ENCODE assay signal across 8 cellular contexts in the genomic region with DNA sequence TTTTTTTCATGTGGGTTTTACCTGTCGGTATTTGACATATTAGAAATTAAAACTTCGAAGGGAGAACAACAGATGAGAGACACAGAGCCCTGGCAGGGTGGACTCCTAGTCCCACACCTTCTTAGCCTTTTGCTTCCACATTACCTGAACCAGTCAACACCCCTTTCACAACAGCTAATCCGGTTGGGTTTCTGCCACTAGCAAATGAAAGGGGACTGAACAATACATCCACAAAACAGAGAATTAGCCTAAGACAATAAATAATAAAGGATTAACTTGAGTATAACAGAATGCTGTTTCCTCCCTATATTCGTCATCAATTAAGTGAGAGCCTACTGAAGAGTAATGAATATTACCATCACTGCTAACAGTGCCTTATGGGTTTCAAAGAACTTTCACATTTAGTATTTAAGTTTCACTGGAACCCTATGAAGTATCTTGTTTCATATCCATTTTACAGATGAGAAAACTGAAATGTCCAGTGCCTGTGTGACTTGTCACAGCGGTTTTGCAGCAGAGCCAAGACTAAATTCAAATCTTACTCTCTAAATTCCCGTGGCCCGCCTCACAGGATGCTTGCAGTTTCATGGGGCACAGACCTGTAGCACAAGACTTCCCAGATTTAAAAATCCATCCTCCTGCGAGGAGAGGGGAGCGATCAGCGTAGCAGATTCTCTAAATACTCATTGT. TPM values are rescaled to one million over a fixed set of nuclear protein-coding genes. Genes with fewer than 3 reads are reported as not detected.
DNase-seq lines count a peak whose midpoint lies in the region; ATAC-seq and TF ChIP-seq lines count a peak whose summit lies in the region.

No MANE protein-coding gene starts in this region.

- H3K4me1 ChIP-seq in sigmoid colon, result peaks cover 0 to 27% (median 10%) of the 10 kb centered on the region in 4 donors

- DNase-seq in RWPE1 (ENCODE audit: low spot score) (no peak), sigmoid colon (no peak), HuH-7.5 (ENCODE audit: low spot score) (no peak), AG08396 (ENCODE audit: low spot score) (no peak)
- no peak for DNase-seq in effector CD8-positive, alpha-beta T cell (lab: John Stamatoyannopoulos, UW)

- TF ChIP-seq CTCF in RWPE1 (conservative IDR thresholded peaks at IDR 0.05; ENCODE audit: low read depth), result no peak
- TF ChIP-seq CTCF in sigmoid colon (IDR thresholded peaks at IDR 0.05), result no peak

- CTCF ChIA-PET in RWPE1 (lab: Yijun Ruan, JAX), result interaction anchor here (0.7 kb wide), 1 partner anchor 575 kb away, joined by 3 read pairs; no protein-coding TSS in a partner anchor

- peak overlapping the region; percentile 69 for H3K27ac ChIP-seq in RWPE1
- peak overlapping the region; percentile 85 to 91 (median 88) for H3K27ac ChIP-seq in sigmoid colon

- no peak for TF ChIP-seq EP300 in sigmoid colon (IDR thresholded peaks at IDR 0.05)

- 39 to 42% methylated on average over 10 of the region's 10 CpGs for WGBS in sigmoid colon, 2 donors

- POLR2A ChIA-PET in RWPE1 (lab: Yijun Ruan, JAX; ENCODE audit: low non-redundant PET), result no interaction called here

- H3K9me3 ChIP-seq in sigmoid colon, result no peaks in the 10 kb centered on the region

- H3K4me3 ChIP-seq in sigmoid colon, result peak overlapping the region; percentile 43 to 89 (median 82)

- no peak for TF ChIP-seq POLR2A in sigmoid colon (IDR thresholded peaks at IDR 0.05)

- intact Hi-C loops in sigmoid colon (cut with DNase I), result no loop called here

- ATAC-seq in GM19023 (IDR thresholded peaks at IDR 0.05; ENCODE audit: unreplicated experiment), result peak; percentile 2
- peak; percentile 48 for ATAC-seq in esophagus mucosa
- no peak for ATAC-seq in GM18511 (IDR thresholded peaks at IDR 0.05; ENCODE audit: unreplicated experiment)

- no peaks in the 10 kb centered on the region for H3K36me3 ChIP-seq in sigmoid colon

- no peaks in the 10 kb centered on the region for H3K27me3 ChIP-seq in sigmoid colon

RNA-seq across cellular contexts. Expression of a gene that starts 1.0 kb away (rescaled TPM):
- 6.7 TPM for total RNA-seq in esophagus mucosa
- total RNA-seq in sigmoid colon, result 10 to 100 TPM; 21.7 to 30.4 (median 29.8) TPM
- polyA plus RNA-seq in sigmoid colon, result 10 to 100 TPM in 2 of 3 donors, 1 to 10 TPM in 1; 6.5 to 13.6 (median 10.8) TPM

RNA-seq across cellular contexts. Expression of a gene that starts 31.1 kb away (rescaled TPM):
- 54.4 TPM for total RNA-seq in esophagus mucosa
- total RNA-seq in sigmoid colon, result 100 to 1,000 TPM in 2 of 4 donors, 10 to 100 TPM in 2; 63.3 to 200 (median 143) TPM
- 100 to 1,000 TPM; 172 to 417 (median 405) TPM for polyA plus RNA-seq in sigmoid colon
